Comparison of ENCODE assay signal across 8 cellular contexts in genomic region chr5:38208782-38209378, GRCh38. TPM values are rescaled to one million over a fixed set of nuclear protein-coding genes. Genes with fewer than 3 reads are reported as not detected.
A peak's percentile ranks its signal among the peaks of the same experiment; 100 is the strongest.
DNase-seq lines count a peak whose midpoint lies in the region; ATAC-seq and TF ChIP-seq lines count a peak whose summit lies in the region.

No MANE protein-coding gene starts in this region.

- intact Hi-C loops in head of caudate nucleus (cut with DNase I) = no loop called here
- intact Hi-C loops in upper lobe of right lung (cut with DNase I) = no loop called here
- intact Hi-C loops in tibial artery (cut with DNase I; ENCODE audit: low total_unique reads) = no loop called here

- no peak overlapping the region for H3K4me3 ChIP-seq in upper lobe of right lung
- no peak overlapping the region for H3K4me3 ChIP-seq in tibial artery

- H3K27ac ChIP-seq in upper lobe of right lung (no peak overlapping the region), tibial artery (no peak overlapping the region)

- TF ChIP-seq CTCF in upper lobe of right lung (IDR thresholded peaks at IDR 0.05) (peak; percentile 38), tibial artery (IDR thresholded peaks at IDR 0.05) (no peak)

- H3K9me3 ChIP-seq in upper lobe of right lung (no peaks in the 10 kb centered on the region), tibial artery (no peaks in the 10 kb centered on the region)

- H3K36me3 ChIP-seq in upper lobe of right lung (no peaks in the 10 kb centered on the region), tibial artery (no peaks in the 10 kb centered on the region)

- H3K4me1 ChIP-seq in upper lobe of right lung = no peaks in the 10 kb centered on the region
- H3K4me1 ChIP-seq in tibial artery = no peaks in the 10 kb centered on the region

- H3K27me3 ChIP-seq in upper lobe of right lung (peaks cover 4% of the 10 kb centered on the region), tibial artery (no peaks in the 10 kb centered on the region)

- ATAC-seq in upper lobe of right lung = no peak

- DNase-seq in ELF-1 (ENCODE audit: low read depth, low spot score) = peak; percentile 49
- DNase-seq in Kasumi-1 (lab: John Stamatoyannopoulos, UW) = peak; percentile 32 to 43
- DNase-seq in SHP77 treated with DMSO at 0.1 percent for 48 hours (lab: John Stamatoyannopoulos, UW) = peak; percentile 48
- DNase-seq in head of caudate nucleus = peak in 37 of 42 donors; percentile 13 to 78 (median 40)
- DNase-seq in upper lobe of right lung = no peak
- DNase-seq in tibial artery = no peak
- DNase-seq in activated CD8-positive, alpha-beta memory T cell treated with anti-CD3 and anti-CD28 coated beads, Interleukin-2, amount 50 U/mL, for 48 hours = no peak
- DNase-seq in NCI-H2029 treated with DMSO at 0.1 percent for 48 hours (lab: John Stamatoyannopoulos, UW) = no peak

RNA-seq across cellular contexts. Expression of gene EGFLAM, which starts 49.5 kb away (rescaled TPM):
- total RNA-seq in upper lobe of right lung = 2.1 TPM

Comparison
In these comparisons a context has a peak if more than half of its experiments do, and no peak if none do; other contexts are left out.
1. DNase-seq: peak in ELF-1 (single experiment), Kasumi-1 (2 of 2), SHP77 treated with DMSO at 0.1 percent for 48 hours (single experiment) and head of caudate nucleus (37 of 42); none in upper lobe of right lung (single experiment), tibial artery (0 of 2), activated CD8-positive, alpha-beta memory T cell treated with anti-CD3 and anti-CD28 coated beads, Interleukin-2, amount 50 U/mL, for 48 hours (single experiment) and NCI-H2029 treated with DMSO at 0.1 percent for 48 hours (single experiment).